ENCODE assay signal across 11 cellular contexts in genomic region chr22:29716814-29717213, GRCh38. TPM values are rescaled to one million over a fixed set of nuclear protein-coding genes. Genes with fewer than 3 reads are reported as not detected.
DNase-seq lines count a peak whose midpoint lies in the region; ATAC-seq, FAIRE-seq and TF ChIP-seq lines count a peak whose summit lies in the region.
"Had no signal": no experiment of that assay in that cellular context is flagged by ENCODE, and none has a peak within 500 bp of the region (broad histone marks: within the 10 kb centered on the region; RNA-seq: fewer than 3 reads in every experiment).

No MANE protein-coding gene starts in this region.

- H2AFZ ChIP-seq in endothelial cell of umbilical vein (ENCODE audit: low read depth, low read length): no peak overlapping the region
- H2AFZ ChIP-seq: parathyroid adenoma had no signal

- H3K27ac Mint-ChIP-seq in activated T-cell treated with anti-CD3 and anti-CD28 coated beads, Interleukin-2, amount 50 U/mL, for 72 hours: no peak overlapping the region
- no peak overlapping the region for H3K27ac Mint-ChIP-seq in naive thymus-derived CD4-positive, alpha-beta T cell
- H3K27ac Mint-ChIP-seq in CD8-positive, alpha-beta T cell: no peak overlapping the region

- BruUV-seq in endothelial cell of umbilical vein (replicated peaks; lab: Mats Ljungman, UMichigan): no TSS peak

- peaks cover 15 to 19% of the 10 kb centered on the region in 2 experiments for H3K27me3 ChIP-seq in endothelial cell of umbilical vein (ENCODE audit: control insufficient read depth in 2 of 2, insufficient read depth in 2 of 2, low read length in 2 of 2)
- no peaks in the 10 kb centered on the region for H3K27me3 ChIP-seq in naive thymus-derived CD4-positive, alpha-beta T cell (ENCODE audit: control insufficient read depth in 2 of 2, insufficient read depth in 2 of 2, low read length in 2 of 2)
- peaks cover 10% of the 10 kb centered on the region for H3K27me3 ChIP-seq in CD8-positive, alpha-beta T cell (ENCODE audit: insufficient read depth, low read length)

- FAIRE-seq in endothelial cell of umbilical vein (lab: Jason Lieb, UNC): peak; percentile 70
- FAIRE-seq: G401.6, TTC549 had no signal

- intact Hi-C loops in endothelial cell of umbilical vein (cut with micrococcal nuclease): loop anchor here (10.0 kb wide), 1 partner anchor 242 kb away; no protein-coding TSS in a partner anchor
- intact Hi-C loops in naive thymus-derived CD4-positive, alpha-beta T cell (cut with micrococcal nuclease): no loop called here
- intact Hi-C loops in CD8-positive, alpha-beta T cell (cut with DNase I, micrococcal nuclease): no loop called here

- H3K9me1 ChIP-seq in endothelial cell of umbilical vein (replicated peaks; ENCODE audit: control insufficient read depth, extremely low read depth, insufficient read depth, low read length): no peaks in the 10 kb centered on the region

- no peak for TF ChIP-seq CTCF in endothelial cell of umbilical vein (IDR thresholded peaks at IDR 0.05; ENCODE audit: extremely low read depth in 1 of 2, insufficient read depth in 1 of 2, low read depth in 1 of 2, low read length in 2 of 2)
- TF ChIP-seq CTCF in CD8-positive, alpha-beta T cell (IDR thresholded peaks at IDR 0.05): no peak

- peak in 1 of 2 donors; percentile 23 for ATAC-seq in activated T-cell treated with anti-CD3 and anti-CD28 coated beads, Interleukin-2, amount 50 U/mL, for 72 hours (replicated peaks in 1 of 2)
- peak; percentile 30 for ATAC-seq in naive thymus-derived CD4-positive, alpha-beta T cell
- ATAC-seq in CD8-positive, alpha-beta T cell: no peak

- no peaks in the 10 kb centered on the region for H3K79me2 ChIP-seq in endothelial cell of umbilical vein (ENCODE audit: control insufficient read depth, insufficient read depth, low read length)
- H3K79me2 ChIP-seq: parathyroid adenoma had no signal

- no peaks in the 10 kb centered on the region for H3K9me3 ChIP-seq in endothelial cell of umbilical vein (replicated peaks; ENCODE audit: control insufficient read depth, insufficient read depth, low read length)
- H3K9me3 ChIP-seq in naive thymus-derived CD4-positive, alpha-beta T cell (ENCODE audit: control insufficient read depth in 2 of 3, low read length in 3 of 3): no peaks in the 10 kb centered on the region
- no peaks in the 10 kb centered on the region for H3K9me3 ChIP-seq in CD8-positive, alpha-beta T cell (ENCODE audit: low read length)

- H3K36me3 ChIP-seq in endothelial cell of umbilical vein (ENCODE audit: control insufficient read depth in 2 of 2, extremely low read depth in 1 of 2, insufficient read depth in 2 of 2, low read length in 2 of 2): no peaks in the 10 kb centered on the region
- H3K36me3 ChIP-seq in naive thymus-derived CD4-positive, alpha-beta T cell (ENCODE audit: control insufficient read depth in 2 of 3, insufficient read depth in 3 of 3, low read length in 3 of 3): no peaks in the 10 kb centered on the region
- H3K36me3 ChIP-seq in CD8-positive, alpha-beta T cell (ENCODE audit: insufficient read depth, low read length): no peaks in the 10 kb centered on the region

- peaks cover 32% of the 10 kb centered on the region for H3K27me3 Mint-ChIP-seq in activated T-cell treated with anti-CD3 and anti-CD28 coated beads, Interleukin-2, amount 50 U/mL, for 72 hours (ENCODE audit: low read depth)
- H3K27me3 Mint-ChIP-seq in naive thymus-derived CD4-positive, alpha-beta T cell: peaks cover 36 to 51% (median 40%) of the 10 kb centered on the region in 5 donors
- H3K27me3 Mint-ChIP-seq in CD8-positive, alpha-beta T cell (ENCODE audit: low read depth): peaks cover 36% of the 10 kb centered on the region

- no peak overlapping the region for H3K4me2 ChIP-seq in endothelial cell of umbilical vein (ENCODE audit: insufficient read depth, low read length)

- peak; percentile 29 to 41 for DNase-seq in activated T-cell treated with anti-CD3 and anti-CD28 coated beads, Interleukin-2, amount 50 U/mL, for 72 hours
- no peak for DNase-seq in activated T-cell treated with anti-CD3 and anti-CD28 coated beads, Interleukin-2, amount 50 U/mL, for 1 hour
- peak; percentile 66 for DNase-seq in RPMI7951 (ENCODE audit: low read depth)
- peak; percentile 70 for DNase-seq in endothelial cell of umbilical vein (ENCODE audit: low read depth, low spot score)
- DNase-seq in naive thymus-derived CD4-positive, alpha-beta T cell: peak in 1 of 9 donors; percentile 50
- DNase-seq in OCI-M2 (lab: John Stamatoyannopoulos, UW; ENCODE audit: unreplicated experiment): no peak
- DNase-seq in CD8-positive, alpha-beta T cell: no peak
- DNase-seq in T-helper 9 cell: no peak

- no peak for TF ChIP-seq POLR2A in endothelial cell of umbilical vein (IDR thresholded peaks at IDR 0.05; ENCODE audit: low read depth, low read length)

- H3K9me3 Mint-ChIP-seq in activated T-cell treated with anti-CD3 and anti-CD28 coated beads, Interleukin-2, amount 50 U/mL, for 72 hours: no peaks in the 10 kb centered on the region
- peaks cover 0 to 2% (median 0%) of the 10 kb centered on the region in 11 donors for H3K9me3 Mint-ChIP-seq in naive thymus-derived CD4-positive, alpha-beta T cell
- H3K9me3 Mint-ChIP-seq in CD8-positive, alpha-beta T cell: no peaks in the 10 kb centered on the region

- no peak overlapping the region for H3K4me3 Mint-ChIP-seq in activated T-cell treated with anti-CD3 and anti-CD28 coated beads, Interleukin-2, amount 50 U/mL, for 72 hours
- peak overlapping the region in 1 of 10 donors; percentile 69 for H3K4me3 Mint-ChIP-seq in naive thymus-derived CD4-positive, alpha-beta T cell
- no peak overlapping the region for H3K4me3 Mint-ChIP-seq in CD8-positive, alpha-beta T cell

- H3K27ac ChIP-seq in endothelial cell of umbilical vein (ENCODE audit: insufficient read depth, low read depth, low read length): no peak overlapping the region
- no peak overlapping the region for H3K27ac ChIP-seq in naive thymus-derived CD4-positive, alpha-beta T cell (ENCODE audit: low read depth, low read length)
- no peak overlapping the region for H3K27ac ChIP-seq in CD8-positive, alpha-beta T cell (ENCODE audit: low read depth, low read length)
- H3K27ac ChIP-seq: parathyroid adenoma had no signal

- POLR2A ChIA-PET in endothelial cell of umbilical vein (lab: Charles Lee): no interaction called here
- POLR2A ChIA-PET in naive thymus-derived CD4-positive, alpha-beta T cell (lab: Charles Lee): no interaction called here
- POLR2A ChIA-PET in CD8-positive, alpha-beta T cell (lab: Charles Lee): no interaction called here

- no peaks in the 10 kb centered on the region for H3K4me1 ChIP-seq in endothelial cell of umbilical vein (ENCODE audit: control insufficient read depth, extremely low read depth, insufficient read depth, low read length)
- H3K4me1 ChIP-seq in naive thymus-derived CD4-positive, alpha-beta T cell (ENCODE audit: control insufficient read depth in 2 of 2, insufficient read depth in 2 of 2, low read length in 2 of 2): no peaks in the 10 kb centered on the region
- H3K4me1 ChIP-seq in CD8-positive, alpha-beta T cell (ENCODE audit: insufficient read depth, low read length): no peaks in the 10 kb centered on the region
- H3K4me1 ChIP-seq: parathyroid adenoma had no signal

- no peaks in the 10 kb centered on the region for H3K36me3 Mint-ChIP-seq in activated T-cell treated with anti-CD3 and anti-CD28 coated beads, Interleukin-2, amount 50 U/mL, for 72 hours (ENCODE audit: insufficient read depth in 2 of 2)
- H3K36me3 Mint-ChIP-seq in naive thymus-derived CD4-positive, alpha-beta T cell: no peaks in the 10 kb centered on the region
- H3K36me3 Mint-ChIP-seq in CD8-positive, alpha-beta T cell: no peaks in the 10 kb centered on the region

- H4K20me1 ChIP-seq in endothelial cell of umbilical vein (replicated peaks; ENCODE audit: control insufficient read depth, extremely low read depth, insufficient read depth, low read length): no peaks in the 10 kb centered on the region

- H3K4me1 Mint-ChIP-seq in activated T-cell treated with anti-CD3 and anti-CD28 coated beads, Interleukin-2, amount 50 U/mL, for 72 hours (ENCODE audit: low read depth): no peaks in the 10 kb centered on the region
- no peaks in the 10 kb centered on the region for H3K4me1 Mint-ChIP-seq in naive thymus-derived CD4-positive, alpha-beta T cell
- peaks cover 3% of the 10 kb centered on the region for H3K4me1 Mint-ChIP-seq in CD8-positive, alpha-beta T cell (ENCODE audit: low read depth)

- CTCF ChIA-PET in endothelial cell of umbilical vein (lab: Charles Lee): interaction anchor here (0.6 to 1.7 kb wide), 8 partner anchors 9 to 372 kb away, joined by 3 to 5 read pairs (median 3); no protein-coding TSS in a partner anchor
- CTCF ChIA-PET in naive thymus-derived CD4-positive, alpha-beta T cell (lab: Charles Lee): interaction anchor here (1.0 kb wide), 1 partner anchor 11 kb away, joined by 3 read pairs; no protein-coding TSS in a partner anchor
- CTCF ChIA-PET in CD8-positive, alpha-beta T cell (lab: Charles Lee): no interaction called here

- dilution Hi-C loops in endothelial cell of umbilical vein (cut with MboI; ENCODE audit: extremely low pct_ligation_motif_present, low sequenced_read_pairs): no loop called here

- H3K4me3 ChIP-seq in endothelial cell of umbilical vein (replicated peaks in 1 of 3; ENCODE audit: insufficient read depth in 1 of 3, low read depth in 1 of 3, low read length in 3 of 3): no peak overlapping the region
- no peak overlapping the region for H3K4me3 ChIP-seq in naive thymus-derived CD4-positive, alpha-beta T cell (ENCODE audit: low read length)
- no peak overlapping the region for H3K4me3 ChIP-seq in CD8-positive, alpha-beta T cell (ENCODE audit: low read depth, low read length)

- no peak overlapping the region for H3K9ac ChIP-seq in endothelial cell of umbilical vein (replicated peaks; ENCODE audit: extremely low read depth, insufficient read depth, low read length)
- H3K9ac ChIP-seq: parathyroid adenoma had no signal

RNA-seq across cellular contexts. Expression of gene CABP7, which starts 3.0 kb away (rescaled TPM):
- total RNA-seq in activated T-cell treated with anti-CD3 and anti-CD28 coated beads, Interleukin-2, amount 50 U/mL, for 72 hours: under 1 TPM; 0.09 to 0.14 TPM
- total RNA-seq in RPMI7951 (2014; rRNA removed; shearing (Covaris generic)): not detected in 2 replicates
- total RNA-seq in endothelial cell of umbilical vein: not detected in 2 replicates
- not detected in 2 replicates for polyA plus RNA-seq in endothelial cell of umbilical vein
- polyA plus RNA-seq in endothelial cell of umbilical vein (2011; cell fraction: cytosol; rRNA removed): not detected in 2 replicates
- 0.04 TPM in 1 of 2 replicates, not detected in the other for polyA plus RNA-seq in endothelial cell of umbilical vein (2011; cell fraction: nucleus; rRNA removed)
- polyA plus RNA-seq in endothelial cell of umbilical vein (2012): 0.08 TPM in 2 replicates
- not detected in 2 replicates for polyA minus RNA-seq in endothelial cell of umbilical vein
- not detected for polyA minus RNA-seq in endothelial cell of umbilical vein (2011; cell fraction: cytosol; rRNA and poly(A)+ RNA removed)
- not detected in 2 replicates for polyA minus RNA-seq in endothelial cell of umbilical vein (2011; cell fraction: nucleus; rRNA and poly(A)+ RNA removed)
- total RNA-seq in naive thymus-derived CD4-positive, alpha-beta T cell: under 1 TPM in 3 of 5 experiments, not detected in 2; 0.07 to 0.42 (median 0.22) TPM
- under 1 TPM in 1 of 2 donors, not detected in 1; 0.12 TPM for polyA plus RNA-seq in naive thymus-derived CD4-positive, alpha-beta T cell
- under 1 TPM; 0.25 to 0.52 TPM for total RNA-seq in CD8-positive, alpha-beta T cell

RNA-seq across cellular contexts. Expression of gene ZMAT5, which starts 50.0 kb away (rescaled TPM):
- 10 to 100 TPM; 29.1 to 34.4 TPM for total RNA-seq in activated T-cell treated with anti-CD3 and anti-CD28 coated beads, Interleukin-2, amount 50 U/mL, for 72 hours
- 34.1 and 41.4 TPM in 2 replicates for total RNA-seq in RPMI7951 (2014; rRNA removed; shearing (Covaris generic))
- total RNA-seq in endothelial cell of umbilical vein: 23.1 and 24.9 TPM in 2 replicates
- polyA plus RNA-seq in endothelial cell of umbilical vein: 43.6 and 54.8 TPM in 2 replicates
- 28.0 and 32.4 TPM in 2 replicates for polyA plus RNA-seq in endothelial cell of umbilical vein (2011; cell fraction: cytosol; rRNA removed)
- polyA plus RNA-seq in endothelial cell of umbilical vein (2011; cell fraction: nucleus; rRNA removed): 12.6 and 14.8 TPM in 2 replicates
- 18.2 and 23.2 TPM in 2 replicates for polyA plus RNA-seq in endothelial cell of umbilical vein (2012)
- 6.7 and 7.3 TPM in 2 replicates for polyA minus RNA-seq in endothelial cell of umbilical vein
- polyA minus RNA-seq in endothelial cell of umbilical vein (2011; cell fraction: cytosol; rRNA and poly(A)+ RNA removed): 1.6 TPM
- 2.7 and 3.0 TPM in 2 replicates for polyA minus RNA-seq in endothelial cell of umbilical vein (2011; cell fraction: nucleus; rRNA and poly(A)+ RNA removed)
- total RNA-seq in naive thymus-derived CD4-positive, alpha-beta T cell: 10 to 100 TPM; 12.9 to 26.4 (median 14.7) TPM
- polyA plus RNA-seq in naive thymus-derived CD4-positive, alpha-beta T cell: 10 to 100 TPM; 42.7 to 55.0 TPM
- total RNA-seq in CD8-positive, alpha-beta T cell: 1 to 10 TPM; 4.3 to 5.2 TPM

RNA-seq across cellular contexts. Expression of gene UQCR10, which starts 50.4 kb away (rescaled TPM):
- total RNA-seq in activated T-cell treated with anti-CD3 and anti-CD28 coated beads, Interleukin-2, amount 50 U/mL, for 72 hours: 10 to 100 TPM; 62.4 to 63.4 TPM
- total RNA-seq in RPMI7951 (2014; rRNA removed; shearing (Covaris generic)): 120 and 150 TPM in 2 replicates
- 94.0 and 96.6 TPM in 2 replicates for total RNA-seq in endothelial cell of umbilical vein
- polyA plus RNA-seq in endothelial cell of umbilical vein: 196 and 215 TPM in 2 replicates
- 228 and 254 TPM in 2 replicates for polyA plus RNA-seq in endothelial cell of umbilical vein (2011; cell fraction: cytosol; rRNA removed)
- polyA plus RNA-seq in endothelial cell of umbilical vein (2011; cell fraction: nucleus; rRNA removed): 52.5 and 57.9 TPM in 2 replicates
- 132 and 140 TPM in 2 replicates for polyA plus RNA-seq in endothelial cell of umbilical vein (2012)
- polyA minus RNA-seq in endothelial cell of umbilical vein: 53.0 and 69.3 TPM in 2 replicates
- 48.4 TPM for polyA minus RNA-seq in endothelial cell of umbilical vein (2011; cell fraction: cytosol; rRNA and poly(A)+ RNA removed)
- polyA minus RNA-seq in endothelial cell of umbilical vein (2011; cell fraction: nucleus; rRNA and poly(A)+ RNA removed): 17.4 and 23.7 TPM in 2 replicates
- total RNA-seq in naive thymus-derived CD4-positive, alpha-beta T cell: 10 to 100 TPM; 30.9 to 99.8 (median 50.0) TPM
- 100 to 1,000 TPM; 246 to 310 TPM for polyA plus RNA-seq in naive thymus-derived CD4-positive, alpha-beta T cell
- total RNA-seq in CD8-positive, alpha-beta T cell: 10 to 100 TPM; 24.5 to 29.4 TPM

Comparison
In these comparisons a context has a peak if more than half of its experiments do, and no peak if none do; other contexts are left out.
1. DNase-seq: peak in activated T-cell treated with anti-CD3 and anti-CD28 coated beads, Interleukin-2, amount 50 U/mL, for 72 hours (2 of 2), RPMI7951 (single experiment) and endothelial cell of umbilical vein (single experiment); none in activated T-cell treated with anti-CD3 and anti-CD28 coated beads, Interleukin-2, amount 50 U/mL, for 1 hour (single experiment), OCI-M2 (single experiment), CD8-positive, alpha-beta T cell (0 of 7) and T-helper 9 cell (single experiment).